Comparison of ENCODE assay signal across 9 cellular contexts in the genomic region with DNA sequence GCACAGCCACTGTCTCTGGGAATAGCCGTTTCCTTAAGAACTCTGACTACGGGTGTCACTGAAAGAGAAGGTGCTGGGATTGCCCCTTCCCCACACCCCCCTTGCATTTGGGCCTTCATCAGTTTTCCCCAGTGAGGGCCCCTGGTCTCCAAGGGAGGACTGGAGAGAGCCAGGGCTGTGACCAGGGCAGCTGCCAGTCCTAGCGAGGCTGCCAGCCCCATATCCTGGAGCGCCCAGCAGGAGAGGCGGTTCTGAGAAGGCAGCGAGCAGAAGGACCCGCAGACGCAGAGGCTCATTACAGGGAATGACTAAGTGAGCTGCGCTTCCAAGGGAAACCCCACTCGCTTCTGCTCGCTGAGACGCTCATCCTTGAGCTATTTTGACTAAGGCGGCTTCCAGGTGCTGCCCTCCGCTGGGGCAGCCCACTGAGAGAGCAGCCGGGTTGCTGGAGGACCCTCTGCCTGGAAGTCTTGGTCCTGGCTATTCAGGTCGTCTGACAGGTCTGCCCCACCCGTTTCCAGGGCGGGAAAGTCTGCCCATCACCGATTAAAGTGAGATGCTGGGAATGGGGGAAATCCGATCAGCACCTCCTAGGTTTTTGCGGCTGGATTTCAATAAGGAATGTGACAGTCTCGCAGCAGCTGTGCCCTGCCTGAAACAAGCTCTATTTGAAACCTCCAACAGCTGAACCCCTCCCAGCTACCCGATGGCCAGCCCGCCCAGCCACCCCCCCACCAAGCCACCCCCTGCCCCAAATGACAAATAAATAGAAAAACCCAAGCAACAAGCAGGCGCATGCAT. TPM values are rescaled to one million over a fixed set of nuclear protein-coding genes. Genes with fewer than 3 reads are reported as not detected.
DNase-seq lines count a peak whose midpoint lies in the region; ATAC-seq and TF ChIP-seq lines count a peak whose summit lies in the region.
"Had no signal": no experiment of that assay in that cellular context is flagged by ENCODE, and none has a peak within 500 bp of the region (broad histone marks: within the 10 kb centered on the region; RNA-seq: fewer than 3 reads in every experiment).

No MANE protein-coding gene starts in this region.

- no peaks in the 10 kb centered on the region for H3K9me3 Mint-ChIP-seq in CD4-positive, alpha-beta T cell

- peaks cover 28% of the 10 kb centered on the region for H3K4me1 Mint-ChIP-seq in CD4-positive, alpha-beta T cell (ENCODE audit: low read depth)

- no peaks in the 10 kb centered on the region for H3K27me3 ChIP-seq in dorsolateral prefrontal cortex
- H3K27me3 ChIP-seq in CD4-positive, alpha-beta T cell (ENCODE audit: control insufficient read depth, insufficient read depth, low read length): peaks cover 43% of the 10 kb centered on the region

- no peak overlapping the region for H3K4me3 Mint-ChIP-seq in CD4-positive, alpha-beta T cell

- no peak overlapping the region for H3K27ac Mint-ChIP-seq in CD4-positive, alpha-beta T cell

- intact Hi-C loops in dorsolateral prefrontal cortex (cut with DNase I): loop anchor here (5.0 to 10.0 kb wide), 2 partner anchors 92 to 105 kb away; no protein-coding TSS in a partner anchor
- intact Hi-C loops in left colon (cut with DNase I, micrococcal nuclease): no loop called here
- intact Hi-C loops in CD4-positive, alpha-beta T cell (cut with DNase I, micrococcal nuclease): no loop called here

- H3K27ac ChIP-seq in dorsolateral prefrontal cortex: peak overlapping the region in 46 of 59 donors; percentile 2 to 83 (median 53)
- H3K27ac ChIP-seq in CD4-positive, alpha-beta T cell (ENCODE audit: low read depth, low read length): no peak overlapping the region

- DNase-seq in GM03348 (ENCODE audit: low spot score) (peak; percentile 86), NCI-H187 treated with DMSO at 0.1 percent for 48 hours (lab: John Stamatoyannopoulos, UW) (peak; percentile 22), dorsolateral prefrontal cortex (peak in 7 of 10 donors; percentile 23 to 76 (median 63)), nucleus accumbens (lab: John Stamatoyannopoulos, UW) (peak in 42 of 56 donors; percentile 13 to 79 (median 40)), left colon (no peak)
- DNase-seq in CD4-positive, alpha-beta T cell: no peak
- no peak for DNase-seq in activated CD4-positive, alpha-beta T cell treated with anti-CD3 and anti-CD28 coated beads, Interleukin-2, amount 50 U/mL, for 1 hour

- H3K27me3 Mint-ChIP-seq in CD4-positive, alpha-beta T cell: peaks cover 48% of the 10 kb centered on the region

- H3K4me3 ChIP-seq in dorsolateral prefrontal cortex: peak overlapping the region; percentile 36 to 81 (median 66)
- H3K4me3 ChIP-seq: K562 had no signal

- POLR2A ChIA-PET in CD4-positive, alpha-beta T cell (lab: Charles Lee): no interaction called here

- TF ChIP-seq CTCF in dorsolateral prefrontal cortex (IDR thresholded peaks at IDR 0.05 in 54 of 56, conservative IDR thresholded peaks at IDR 0.05 in 2 of 56; ENCODE audit: low read depth in 1 of 56, partially characterized antibody in 56 of 56): peak in 1 of 56 donors; percentile 9
- TF ChIP-seq CTCF in CD4-positive, alpha-beta T cell (IDR thresholded peaks at IDR 0.05): no peak

- no peak for ATAC-seq in GM18867 (IDR thresholded peaks at IDR 0.05; ENCODE audit: unreplicated experiment)
- no peak for ATAC-seq in left colon
- ATAC-seq in CD4-positive, alpha-beta T cell (ENCODE audit: poor library complexity): no peak

- no peaks in the 10 kb centered on the region for H3K9me3 ChIP-seq in CD4-positive, alpha-beta T cell (ENCODE audit: control insufficient read depth, low read length)

- CTCF ChIA-PET in CD4-positive, alpha-beta T cell (lab: Charles Lee): interaction anchor here (1.3 kb wide), 1 partner anchor 107 kb away, joined by 3 read pairs; no protein-coding TSS in a partner anchor

- no peaks in the 10 kb centered on the region for H3K36me3 Mint-ChIP-seq in CD4-positive, alpha-beta T cell (ENCODE audit: low read depth)

RNA-seq across cellular contexts. Expression of gene KCNN3, which starts 2.9 kb away (rescaled TPM):
- total RNA-seq in dorsolateral prefrontal cortex (10 to 100 TPM; 14.9 to 97.0 (median 32.4) TPM), left colon (1 to 10 TPM in 1 of 2 donors, under 1 TPM in 1; 0.73 to 3.6 TPM)
- total RNA-seq in CD4-positive, alpha-beta T cell: not detected

Comparison
In these comparisons a context has a peak if more than half of its experiments do, and no peak if none do; other contexts are left out.
1. DNase-seq: peak in GM03348 (single experiment), NCI-H187 treated with DMSO at 0.1 percent for 48 hours (single experiment), dorsolateral prefrontal cortex (7 of 10) and nucleus accumbens (42 of 56); none in left colon (0 of 2), CD4-positive, alpha-beta T cell (0 of 10) and activated CD4-positive, alpha-beta T cell treated with anti-CD3 and anti-CD28 coated beads, Interleukin-2, amount 50 U/mL, for 1 hour (single experiment).
2. intact Hi-C loops: an anchor here in dorsolateral prefrontal cortex (5.0 to 10.0 kb wide); none called in left colon and CD4-positive, alpha-beta T cell.